In the genomic region with DNA sequence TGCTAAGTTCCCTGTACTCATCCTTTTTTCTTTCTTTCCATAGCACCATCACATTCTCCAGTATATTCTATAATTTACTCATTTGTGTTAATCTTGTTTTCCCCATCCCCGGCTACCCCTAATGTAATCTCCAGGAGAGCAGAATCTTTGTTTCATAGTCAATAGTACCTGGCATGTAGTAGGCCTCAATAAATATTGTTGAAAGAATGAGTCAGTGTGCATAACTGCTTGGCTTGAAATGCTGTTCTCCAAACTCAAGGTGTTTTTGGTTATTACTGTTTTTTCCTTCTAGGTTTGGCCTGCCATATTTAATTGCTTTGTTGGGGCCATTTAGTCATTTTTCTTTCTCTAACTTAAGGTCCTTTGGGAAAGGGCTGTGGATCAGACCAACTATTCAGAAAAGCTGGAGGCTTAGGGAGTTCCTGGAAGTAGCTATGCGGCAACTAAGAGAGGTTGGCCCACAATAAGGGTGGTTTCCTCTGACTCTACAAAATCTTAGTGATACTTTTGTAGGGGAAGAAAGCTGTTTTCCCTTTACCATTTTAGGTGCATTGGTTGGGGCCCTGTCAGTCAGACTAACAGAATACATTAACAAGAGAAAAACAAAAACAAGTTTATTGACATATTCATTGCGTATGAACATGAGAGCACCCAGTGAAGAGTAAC, we compare ENCODE assay signal across 1 cellular context.
TF ChIP-seq lines count a peak whose summit lies in the region.

No MANE protein-coding gene starts in this region.

TF ChIP-seq in K562, 482 proteins besides CTCF, POLR2A, EP300 and RAD21:
- TF ChIP-seq, protein P1, sequence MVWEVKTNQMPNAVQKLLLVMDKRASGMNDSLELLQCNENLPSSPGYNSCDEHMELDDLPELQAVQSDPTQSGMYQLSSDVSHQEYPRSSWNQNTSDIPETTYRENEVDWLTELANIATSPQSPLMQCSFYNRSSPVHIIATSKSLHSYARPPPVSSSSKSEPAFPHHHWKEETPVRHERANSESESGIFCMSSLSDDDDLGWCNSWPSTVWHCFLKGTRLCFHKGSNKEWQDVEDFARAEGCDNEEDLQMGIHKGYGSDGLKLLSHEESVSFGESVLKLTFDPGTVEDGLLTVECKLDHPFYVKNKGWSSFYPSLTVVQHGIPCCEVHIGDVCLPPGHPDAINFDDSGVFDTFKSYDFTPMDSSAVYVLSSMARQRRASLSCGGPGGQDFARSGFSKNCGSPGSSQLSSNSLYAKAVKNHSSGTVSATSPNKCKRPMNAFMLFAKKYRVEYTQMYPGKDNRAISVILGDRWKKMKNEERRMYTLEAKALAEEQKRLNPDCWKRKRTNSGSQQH (CRISPR knock-in tag; IDR thresholded peaks at IDR 0.05), result no peak
- no peak for TF ChIP-seq MTF1 (CRISPR knock-in tag; IDR thresholded peaks at IDR 0.05; ENCODE audit: borderline replicate concordance)
- TF ChIP-seq NCOR1 (IDR thresholded peaks at IDR 0.05), result no peak
- no peak for TF ChIP-seq ZNF695 (CRISPR knock-in tag; IDR thresholded peaks at IDR 0.05)
- TF ChIP-seq ELF2 (CRISPR knock-in tag; IDR thresholded peaks at IDR 0.05), result no peak
- no peak for TF ChIP-seq ZNF24 (IDR thresholded peaks at IDR 0.05)
- TF ChIP-seq, protein P2, sequence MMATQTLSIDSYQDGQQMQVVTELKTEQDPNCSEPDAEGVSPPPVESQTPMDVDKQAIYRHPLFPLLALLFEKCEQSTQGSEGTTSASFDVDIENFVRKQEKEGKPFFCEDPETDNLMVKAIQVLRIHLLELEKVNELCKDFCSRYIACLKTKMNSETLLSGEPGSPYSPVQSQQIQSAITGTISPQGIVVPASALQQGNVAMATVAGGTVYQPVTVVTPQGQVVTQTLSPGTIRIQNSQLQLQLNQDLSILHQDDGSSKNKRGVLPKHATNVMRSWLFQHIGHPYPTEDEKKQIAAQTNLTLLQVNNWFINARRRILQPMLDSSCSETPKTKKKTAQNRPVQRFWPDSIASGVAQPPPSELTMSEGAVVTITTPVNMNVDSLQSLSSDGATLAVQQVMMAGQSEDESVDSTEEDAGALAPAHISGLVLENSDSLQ (IDR thresholded peaks at IDR 0.05), result 0 out of 2 replicates have a peak, but pooled peaks have one; percentile 20
- TF ChIP-seq PYGO2 (tag; IDR thresholded peaks at IDR 0.05), result no peak
